25 cellular contexts compared by ENCODE assay signal in genomic region chr19:5050905-5051304, GRCh38.
"Had no signal": no experiment of that assay in that cellular context is flagged by ENCODE, and none has a peak within 500 bp of the region (broad histone marks: within the 10 kb centered on the region; RNA-seq: fewer than 3 reads in every experiment).

No MANE protein-coding gene starts in this region.

- FAIRE-seq: colon, kidney, pancreas had no signal

- DNase-seq: dorsolateral prefrontal cortex; effector CD4-positive, alpha-beta T cell; endodermal cell; foreskin fibroblast; gastrocnemius medialis; head of caudate nucleus; kidney; lower lobe of right lung; naive thymus-derived CD8-positive, alpha-beta T cell; nephron progenitor cell; pancreas; sigmoid colon; stimulated activated CD4-positive, alpha-beta T cell treated with anti-CD3 and anti-CD28 coated beads, Interleukin-2, amount 100 ng/mL, for 24 hours; stimulated activated CD4-positive, alpha-beta T cell treated with anti-CD3 and anti-CD28 coated beads, Interleukin-4, amount 100 ng/mL, for 24 hours; stimulated activated naive CD4-positive, alpha-beta T cell treated with Interleukin-2 at 50 U/mL for 16 hours; stomach; thyroid gland; trophoblast cell had no signal

- H3K4me3 ChIP-seq: dorsolateral prefrontal cortex, gastrocnemius medialis, hepatocyte, left lung, lower lobe of right lung, pancreas, sigmoid colon, stomach, thyroid gland had no signal

- H3K27me3 ChIP-seq: dorsolateral prefrontal cortex, gastrocnemius medialis, hepatocyte, left lung, neutrophil, pancreas, sigmoid colon, stomach, thyroid gland had no signal

- H3K4me2 ChIP-seq: hepatocyte had no signal

- ATAC-seq: esophagus mucosa; gastrocnemius medialis; left lung; lower lobe of right lung; naive thymus-derived CD8-positive, alpha-beta T cell; pancreas; stimulated activated effector memory CD8-positive, alpha-beta T cell treated with anti-CD3 and anti-CD28 coated beads, Interleukin-12 subunit alpha, Interleukin-12 subunit beta, amount 100 ng/mL, for 72 hours had no signal

- H3K9me3 ChIP-seq: gastrocnemius medialis, left lung, lower lobe of right lung, neutrophil, pancreas, sigmoid colon, stomach, thyroid gland had no signal

- H2AFZ ChIP-seq: hepatocyte had no signal

- H3K27ac ChIP-seq: epithelial cell of prostate, gastrocnemius medialis, hepatocyte, left lung, lower lobe of right lung, neutrophil, pancreas, sigmoid colon, stomach, thyroid gland had no signal
